ENCODE assay signal across 8 cellular contexts in the genomic region with DNA sequence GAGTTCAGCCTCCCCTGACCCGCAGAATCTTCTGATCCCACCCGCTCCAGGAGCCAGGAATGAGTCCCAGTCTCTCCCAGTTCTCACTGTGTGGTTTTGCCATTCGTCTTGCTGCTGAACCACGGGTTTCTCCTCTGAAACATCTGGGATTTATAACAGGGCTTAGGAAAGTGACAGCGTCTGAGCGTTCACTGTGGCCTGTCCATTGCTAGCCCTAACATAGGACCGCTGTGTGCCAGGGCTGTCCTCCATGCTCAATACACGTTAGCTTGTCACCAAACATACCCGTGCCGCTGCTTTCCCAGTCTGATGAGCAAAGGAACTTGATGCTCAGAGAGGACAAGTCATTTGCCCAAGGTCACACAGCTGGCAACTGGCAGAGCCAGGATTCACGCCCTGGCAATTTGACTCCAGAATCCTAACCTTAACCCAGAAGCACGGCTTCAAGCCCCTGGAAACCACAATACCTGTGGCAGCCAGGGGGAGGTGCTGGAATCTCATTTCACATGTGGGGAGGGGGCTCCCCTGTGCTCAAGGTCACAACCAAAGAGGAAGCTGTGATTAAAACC. TPM values are rescaled to one million over a fixed set of nuclear protein-coding genes. Genes with fewer than 3 reads are reported as not detected.
A peak's percentile ranks its signal among the peaks of the same experiment; 100 is the strongest.
DNase-seq lines count a peak whose midpoint lies in the region; ATAC-seq and TF ChIP-seq lines count a peak whose summit lies in the region.
"Had no signal": no experiment of that assay in that cellular context is flagged by ENCODE, and none has a peak within 500 bp of the region (broad histone marks: within the 10 kb centered on the region; RNA-seq: fewer than 3 reads in every experiment).

No MANE protein-coding gene starts in this region.

- H3K27ac ChIP-seq in DOHH2 (ENCODE audit: low read depth, low read length) (no peak overlapping the region), HEK293 (ENCODE audit: extremely low read depth, low read depth, low read length) (no peak overlapping the region), mesodermal cell (ENCODE audit: low read depth, low read length, severe bottlenecking) (peak overlapping the region; percentile 31), esophagus muscularis mucosa (replicated peaks in 1 of 4) (no peak overlapping the region)
- H3K27ac ChIP-seq: parathyroid adenoma had no signal

- no peak for TF ChIP-seq EP300 in esophagus muscularis mucosa (IDR thresholded peaks at IDR 0.05)

- no peak overlapping the region for H3K4me3 ChIP-seq in DOHH2 (ENCODE audit: low read length)
- no peak overlapping the region for H3K4me3 ChIP-seq in HEK293 (ENCODE audit: low read depth, low read length)
- no peak overlapping the region for H3K4me3 ChIP-seq in astrocyte of the cerebellum (ENCODE audit: low read depth, low read length)
- H3K4me3 ChIP-seq in mesodermal cell (ENCODE audit: extremely low read depth, insufficient read depth, low read length, poor library complexity, severe bottlenecking) = no peak overlapping the region
- no peak overlapping the region for H3K4me3 ChIP-seq in esophagus muscularis mucosa

- H3F3A ChIP-seq in DOHH2 (ENCODE audit: control insufficient read depth, insufficient read depth) = peaks cover 2% of the 10 kb centered on the region

- peaks cover 39% of the 10 kb centered on the region for H3K36me3 ChIP-seq in DOHH2 (ENCODE audit: control insufficient read depth, low read length)
- H3K36me3 ChIP-seq in HEK293 (ENCODE audit: control insufficient read depth in 2 of 2, insufficient read depth in 1 of 2, low read length in 2 of 2) = peaks cover 15 to 30% of the 10 kb centered on the region in 2 experiments; a peak in 2 of 3 replicates
- peaks cover 54% of the 10 kb centered on the region for H3K36me3 ChIP-seq in mesodermal cell (ENCODE audit: control insufficient read depth, insufficient read depth, low read length)
- peaks cover 19 to 40% (median 37%) of the 10 kb centered on the region in 4 donors for H3K36me3 ChIP-seq in esophagus muscularis mucosa

- ATAC-seq in GM21529 (IDR thresholded peaks at IDR 0.05; ENCODE audit: unreplicated experiment) = no peak

- CTCF ChIA-PET in HEK293 (lab: Yijun Ruan, JAX) = interaction anchor here (0.5 to 5.0 kb wide), 31 partner anchors 9 to 621 kb away, joined by 3 to 101 read pairs (median 4); partner anchors contain the start of genes APOC1, APOC2, CLPTM1 and TOMM40

- peaks cover 14% of the 10 kb centered on the region for H3K27me3 ChIP-seq in DOHH2 (ENCODE audit: control insufficient read depth, low read length)
- peaks cover 7 to 49% (median 25%) of the 10 kb centered on the region in 4 donors for H3K27me3 ChIP-seq in esophagus muscularis mucosa

- H3K79me2 ChIP-seq in DOHH2 (ENCODE audit: control insufficient read depth, low read length) = no peaks in the 10 kb centered on the region
- H3K79me2 ChIP-seq: parathyroid adenoma had no signal

- H3K9me2 ChIP-seq in DOHH2 (replicated peaks; ENCODE audit: control insufficient read depth, low read length) = no peaks in the 10 kb centered on the region

- TF ChIP-seq POLR2A in esophagus muscularis mucosa (IDR thresholded peaks at IDR 0.05; ENCODE audit: low read depth) = no peak

- intact Hi-C loops in esophagus muscularis mucosa (cut with DNase I) = loop anchor here (1.0 to 5.0 kb wide), 3 partner anchors 47 to 433 kb away; partner anchors contain the start of gene MARK4

- H3K9me3 ChIP-seq in DOHH2 (ENCODE audit: control insufficient read depth, insufficient read depth, low read length) = no peaks in the 10 kb centered on the region
- H3K9me3 ChIP-seq in HEK293 (ENCODE audit: control insufficient read depth, insufficient read depth, low read depth, low read length) = no peaks in the 10 kb centered on the region
- no peaks in the 10 kb centered on the region for H3K9me3 ChIP-seq in mesodermal cell (ENCODE audit: control insufficient read depth, low read length)
- H3K9me3 ChIP-seq in esophagus muscularis mucosa = no peaks in the 10 kb centered on the region

- H3K4me1 ChIP-seq in DOHH2 (ENCODE audit: control insufficient read depth, low read length) (peaks cover 13% of the 10 kb centered on the region), HEK293 (ENCODE audit: control insufficient read depth, insufficient read depth, low read length) (peaks cover 6% of the 10 kb centered on the region; the same call in 1 of the 2 replicates), mesodermal cell (ENCODE audit: control insufficient read depth, insufficient read depth, low read length, poor library complexity, severe bottlenecking) (peaks cover 3% of the 10 kb centered on the region), esophagus muscularis mucosa (peaks cover 9 to 31% (median 22%) of the 10 kb centered on the region in 4 donors)

- in situ Hi-C loops in astrocyte of the cerebellum (cut with HindIII; ENCODE audit: low sequenced_read_pairs) = no loop called here

- peaks cover 10% of the 10 kb centered on the region; the same call in 1 of the 2 replicates for H4K20me1 ChIP-seq in DOHH2 (ENCODE audit: control insufficient read depth, insufficient read depth, low read depth, low read length)

- no peak overlapping the region for H3K4me2 ChIP-seq in DOHH2 (ENCODE audit: low read length)

- POLR2A ChIA-PET in HEK293 (lab: Yijun Ruan, JAX) = interaction anchor here (0.5 to 1.2 kb wide), 2 partner anchors 14 to 384 kb away, joined by 4 to 5 read pairs; partner anchors contain the start of gene TOMM40

- WGBS in mesodermal cell (ENCODE audit: insufficient coverage in 2 of 2), 2 experiments = 91 to 93% methylated on average over 10 of the region's 12 CpGs
- 71% methylated on average over 2 of the region's 12 CpGs for WGBS in esophagus muscularis mucosa

- no peak for DNase-seq in astrocyte of the cerebellum (ENCODE audit: low read depth)
- DNase-seq in NK-92 (lab: John Stamatoyannopoulos, UW; ENCODE audit: unreplicated experiment) = no peak
- DNase-seq in esophagus muscularis mucosa (ENCODE audit: extremely low spot score) = no peak

- TF ChIP-seq CTCF in DOHH2 (IDR thresholded peaks at IDR 0.05; ENCODE audit: low read depth, low read length, poor library complexity, severe bottlenecking) (peak; percentile 60), HEK293 (tag by site-specific recombination; IDR thresholded peaks at IDR 0.05) (peak; percentile 32), astrocyte of the cerebellum (IDR thresholded peaks at IDR 0.05; ENCODE audit: low read depth, low read length, missing control alignments) (peak; percentile 16), esophagus muscularis mucosa (IDR thresholded peaks at IDR 0.05) (no peak)

TF ChIP-seq in HEK293, 187 proteins besides CTCF, POLR2A, EP300 and RAD21 (continues in another document):
- TF ChIP-seq ZNF768 (tag by site-specific recombination; IDR thresholded peaks at IDR 0.05) = peak; percentile 89
- TF ChIP-seq SALL2 (tag by site-specific recombination; IDR thresholded peaks at IDR 0.05; ENCODE audit: borderline replicate concordance) = no peak
- TF ChIP-seq, protein P1, sequence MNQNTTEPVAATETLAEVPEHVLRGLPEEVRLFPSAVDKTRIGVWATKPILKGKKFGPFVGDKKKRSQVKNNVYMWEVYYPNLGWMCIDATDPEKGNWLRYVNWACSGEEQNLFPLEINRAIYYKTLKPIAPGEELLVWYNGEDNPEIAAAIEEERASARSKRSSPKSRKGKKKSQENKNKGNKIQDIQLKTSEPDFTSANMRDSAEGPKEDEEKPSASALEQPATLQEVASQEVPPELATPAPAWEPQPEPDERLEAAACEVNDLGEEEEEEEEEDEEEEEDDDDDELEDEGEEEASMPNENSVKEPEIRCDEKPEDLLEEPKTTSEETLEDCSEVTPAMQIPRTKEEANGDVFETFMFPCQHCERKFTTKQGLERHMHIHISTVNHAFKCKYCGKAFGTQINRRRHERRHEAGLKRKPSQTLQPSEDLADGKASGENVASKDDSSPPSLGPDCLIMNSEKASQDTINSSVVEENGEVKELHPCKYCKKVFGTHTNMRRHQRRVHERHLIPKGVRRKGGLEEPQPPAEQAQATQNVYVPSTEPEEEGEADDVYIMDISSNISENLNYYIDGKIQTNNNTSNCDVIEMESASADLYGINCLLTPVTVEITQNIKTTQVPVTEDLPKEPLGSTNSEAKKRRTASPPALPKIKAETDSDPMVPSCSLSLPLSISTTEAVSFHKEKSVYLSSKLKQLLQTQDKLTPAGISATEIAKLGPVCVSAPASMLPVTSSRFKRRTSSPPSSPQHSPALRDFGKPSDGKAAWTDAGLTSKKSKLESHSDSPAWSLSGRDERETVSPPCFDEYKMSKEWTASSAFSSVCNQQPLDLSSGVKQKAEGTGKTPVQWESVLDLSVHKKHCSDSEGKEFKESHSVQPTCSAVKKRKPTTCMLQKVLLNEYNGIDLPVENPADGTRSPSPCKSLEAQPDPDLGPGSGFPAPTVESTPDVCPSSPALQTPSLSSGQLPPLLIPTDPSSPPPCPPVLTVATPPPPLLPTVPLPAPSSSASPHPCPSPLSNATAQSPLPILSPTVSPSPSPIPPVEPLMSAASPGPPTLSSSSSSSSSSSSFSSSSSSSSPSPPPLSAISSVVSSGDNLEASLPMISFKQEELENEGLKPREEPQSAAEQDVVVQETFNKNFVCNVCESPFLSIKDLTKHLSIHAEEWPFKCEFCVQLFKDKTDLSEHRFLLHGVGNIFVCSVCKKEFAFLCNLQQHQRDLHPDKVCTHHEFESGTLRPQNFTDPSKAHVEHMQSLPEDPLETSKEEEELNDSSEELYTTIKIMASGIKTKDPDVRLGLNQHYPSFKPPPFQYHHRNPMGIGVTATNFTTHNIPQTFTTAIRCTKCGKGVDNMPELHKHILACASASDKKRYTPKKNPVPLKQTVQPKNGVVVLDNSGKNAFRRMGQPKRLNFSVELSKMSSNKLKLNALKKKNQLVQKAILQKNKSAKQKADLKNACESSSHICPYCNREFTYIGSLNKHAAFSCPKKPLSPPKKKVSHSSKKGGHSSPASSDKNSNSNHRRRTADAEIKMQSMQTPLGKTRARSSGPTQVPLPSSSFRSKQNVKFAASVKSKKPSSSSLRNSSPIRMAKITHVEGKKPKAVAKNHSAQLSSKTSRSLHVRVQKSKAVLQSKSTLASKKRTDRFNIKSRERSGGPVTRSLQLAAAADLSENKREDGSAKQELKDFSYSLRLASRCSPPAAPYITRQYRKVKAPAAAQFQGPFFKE (tag by site-specific recombination; IDR thresholded peaks at IDR 0.05; ENCODE audit: borderline replicate concordance) = no peak
- TF ChIP-seq ZNF239 (tag by site-specific recombination; IDR thresholded peaks at IDR 0.05) = no peak
- no peak for TF ChIP-seq YY1 (tag by site-specific recombination; IDR thresholded peaks at IDR 0.05)

RNA-seq across cellular contexts. Expression of gene APOE, which starts 1.1 kb away (rescaled TPM):
- 395 TPM for polyA plus RNA-seq in mesodermal cell (2013, experiment 1 of 2)
- polyA plus RNA-seq in mesodermal cell (2013, experiment 2 of 2) = 321 TPM
- 10 to 100 TPM; 20.3 to 47.3 (median 37.2) TPM for total RNA-seq in esophagus muscularis mucosa

RNA-seq across cellular contexts. Expression of gene APOC1, which starts 9.9 kb away (rescaled TPM):
- 58.2 TPM for polyA plus RNA-seq in mesodermal cell (2013, experiment 1 of 2)
- 52.9 TPM for polyA plus RNA-seq in mesodermal cell (2013, experiment 2 of 2)
- 1 to 10 TPM in 1 of 4 donors, not detected in 3; 2.5 TPM for total RNA-seq in esophagus muscularis mucosa

RNA-seq across cellular contexts. Expression of gene TOMM40, which starts 13.5 kb away (rescaled TPM):
- 60.5 TPM for polyA plus RNA-seq in mesodermal cell (2013, experiment 1 of 2)
- 48.4 TPM for polyA plus RNA-seq in mesodermal cell (2013, experiment 2 of 2)
- total RNA-seq in esophagus muscularis mucosa = 10 to 100 TPM; 29.1 to 49.9 (median 41.0) TPM

RNA-seq across cellular contexts. Expression of gene APOC4, which starts 37.5 kb away (rescaled TPM):
- not detected for polyA plus RNA-seq in mesodermal cell (2013, experiment 1 of 2)
- polyA plus RNA-seq in mesodermal cell (2013, experiment 2 of 2) = not detected
- not detected for total RNA-seq in esophagus muscularis mucosa

RNA-seq across cellular contexts. Expression of gene APOC2, which starts 41.3 kb away (rescaled TPM):
- not detected for polyA plus RNA-seq in mesodermal cell (2013, experiment 1 of 2)
- not detected for polyA plus RNA-seq in mesodermal cell (2013, experiment 2 of 2)
- total RNA-seq in esophagus muscularis mucosa = not detected

Comparison
In these comparisons a context has a peak if more than half of its experiments do, and no peak if none do; other contexts are left out.
1. CTCF ChIP-seq: peak in DOHH2 (single experiment), HEK293 (single experiment) and astrocyte of the cerebellum (single experiment); none in esophagus muscularis mucosa (0 of 3).